In genomic region chr14:30624132-30624423, GRCh38 we compare ENCODE assay signal across 14 cellular contexts. TPM values are rescaled to one million over a fixed set of nuclear protein-coding genes. Genes with fewer than 3 reads are reported as not detected.
DNase-seq lines count a peak whose midpoint lies in the region; ATAC-seq, FAIRE-seq and TF ChIP-seq lines count a peak whose summit lies in the region.
"Had no signal": no experiment of that assay in that cellular context is flagged by ENCODE, and none has a peak within 500 bp of the region (broad histone marks: within the 10 kb centered on the region; RNA-seq: fewer than 3 reads in every experiment).

No MANE protein-coding gene starts in this region.

- peak overlapping the region; percentile 20 for H3K4me3 Mint-ChIP-seq in activated CD4-positive, alpha-beta T cell treated with anti-CD3 and anti-CD28 coated beads for 36 hours
- H3K4me3 Mint-ChIP-seq in effector memory CD8-positive, alpha-beta T cell = peak overlapping the region; percentile 5 to 23

- H3K27me3 Mint-ChIP-seq in activated CD4-positive, alpha-beta T cell treated with anti-CD3 and anti-CD28 coated beads for 36 hours = no peaks in the 10 kb centered on the region
- H3K27me3 Mint-ChIP-seq in effector memory CD8-positive, alpha-beta T cell = no peaks in the 10 kb centered on the region

- H3K4me1 ChIP-seq in Karpas-422 (ENCODE audit: low read length) (peaks cover 43% of the 10 kb centered on the region), osteoblast (ENCODE audit: insufficient read depth, low read length) (peaks cover 29% of the 10 kb centered on the region)
- H3K4me1 ChIP-seq: colonic mucosa had no signal

- H3K4me2 ChIP-seq in Karpas-422 (ENCODE audit: low read depth, low read length, poor library complexity, severe bottlenecking) (peak overlapping the region; percentile 97), osteoblast (ENCODE audit: insufficient read depth, low read length) (peak overlapping the region; percentile 94)

- intact Hi-C loops in activated CD4-positive, alpha-beta T cell treated with anti-CD3 and anti-CD28 coated beads for 36 hours (cut with DNase I, micrococcal nuclease) = loop anchor here (5.0 to 10.0 kb wide), 3 partner anchors 403 to 941 kb away; partner anchors contain the start of genes AP4S1 (in 1 of the 2), DTD2 (in 1 of the 2), NUBPL (in 1 of the 2) and STRN3 (in 1 of the 2)

- no peak for FAIRE-seq in urothelium cell line (lab: Jason Lieb, UNC)
- FAIRE-seq: A204.1 had no signal

- H2AFZ ChIP-seq in Karpas-422 (ENCODE audit: low read length) (no peak overlapping the region), osteoblast (ENCODE audit: low read length) (no peak overlapping the region)

- peak overlapping the region; percentile 83 for H3K4me3 ChIP-seq in Karpas-422 (ENCODE audit: low read length)
- peak overlapping the region; percentile 96 for H3K4me3 ChIP-seq in osteoblast (ENCODE audit: insufficient read depth, low read length)
- H3K4me3 ChIP-seq: colonic mucosa, mucosa of descending colon had no signal

- no peak overlapping the region for H3K27ac Mint-ChIP-seq in activated CD4-positive, alpha-beta T cell treated with anti-CD3 and anti-CD28 coated beads for 36 hours
- no peak overlapping the region for H3K27ac Mint-ChIP-seq in effector memory CD8-positive, alpha-beta T cell

- H3K27me3 ChIP-seq in Karpas-422 (ENCODE audit: low read length) = no peaks in the 10 kb centered on the region
- no peaks in the 10 kb centered on the region for H3K27me3 ChIP-seq in osteoblast (ENCODE audit: insufficient read depth, low read length)
- H3K27me3 ChIP-seq: colonic mucosa, MG63, stomach had no signal

- no peak for ATAC-seq in activated CD4-positive, alpha-beta T cell treated with anti-CD3 and anti-CD28 coated beads for 36 hours
- no peak for ATAC-seq in effector memory CD8-positive, alpha-beta T cell (replicated peaks)
- no peak for ATAC-seq in GM18873 (IDR thresholded peaks at IDR 0.05; ENCODE audit: low FRiP score, unreplicated experiment)
- ATAC-seq: mucosa of descending colon had no signal

- H3K36me3 ChIP-seq in Karpas-422 (ENCODE audit: insufficient read depth, low read length) (peaks cover 31% of the 10 kb centered on the region; the same call in 1 of the 2 replicates), osteoblast (ENCODE audit: insufficient read depth, low read length) (no peaks in the 10 kb centered on the region)
- H3K36me3 ChIP-seq: colonic mucosa, MG63, stomach had no signal

- no peaks in the 10 kb centered on the region for H4K20me1 ChIP-seq in Karpas-422 (ENCODE audit: insufficient read depth, low read depth, low read length)
- peaks cover 30% of the 10 kb centered on the region for H4K20me1 ChIP-seq in osteoblast (ENCODE audit: insufficient read depth, low read length)

- H3K9me3 Mint-ChIP-seq in activated CD4-positive, alpha-beta T cell treated with anti-CD3 and anti-CD28 coated beads for 36 hours (ENCODE audit: low read depth) = no peaks in the 10 kb centered on the region
- no peaks in the 10 kb centered on the region for H3K9me3 Mint-ChIP-seq in effector memory CD8-positive, alpha-beta T cell

- no peak overlapping the region for H3K27ac ChIP-seq in Karpas-422 (ENCODE audit: low read length)
- no peak overlapping the region for H3K27ac ChIP-seq in osteoblast (ENCODE audit: low read depth, low read length)
- H3K27ac ChIP-seq: colonic mucosa, stomach had no signal

- H3K36me3 Mint-ChIP-seq in activated CD4-positive, alpha-beta T cell treated with anti-CD3 and anti-CD28 coated beads for 36 hours (ENCODE audit: low read depth) = peaks cover 18% of the 10 kb centered on the region
- H3K36me3 Mint-ChIP-seq in effector memory CD8-positive, alpha-beta T cell (ENCODE audit: insufficient read depth) = peaks cover 22% of the 10 kb centered on the region

- H3K79me2 ChIP-seq in Karpas-422 (ENCODE audit: low read length) (peaks cover 69% of the 10 kb centered on the region), osteoblast (ENCODE audit: insufficient read depth, low read length) (peaks cover 67% of the 10 kb centered on the region)

- no peaks in the 10 kb centered on the region for H3K9me2 ChIP-seq in Karpas-422 (replicated peaks; ENCODE audit: insufficient read depth, low read length)

- 0 out of 2 replicates have a peak overlapping the region, but pooled peaks have one; percentile 82 for H3K9ac ChIP-seq in Karpas-422 (ENCODE audit: low read length)

- TF ChIP-seq CTCF in osteoblast (IDR thresholded peaks at IDR 0.05; ENCODE audit: extremely low read depth, low read depth, low read length) = no peak

- peaks cover 48% of the 10 kb centered on the region for H3K4me1 Mint-ChIP-seq in activated CD4-positive, alpha-beta T cell treated with anti-CD3 and anti-CD28 coated beads for 36 hours
- peaks cover 25 to 32% of the 10 kb centered on the region in 2 donors for H3K4me1 Mint-ChIP-seq in effector memory CD8-positive, alpha-beta T cell (ENCODE audit: low read depth in 2 of 2)

- CTCF ChIA-PET in activated CD4-positive, alpha-beta T cell treated with anti-CD3 and anti-CD28 coated beads for 36 hours (lab: Charles Lee) = interaction anchor here (1.6 kb wide), 1 partner anchor 21 kb away, joined by 4 read pairs; no protein-coding TSS in a partner anchor

- H3K9me3 ChIP-seq in Karpas-422 (ENCODE audit: low read length) = no peaks in the 10 kb centered on the region
- no peaks in the 10 kb centered on the region for H3K9me3 ChIP-seq in osteoblast (ENCODE audit: low read depth, low read length)
- H3K9me3 ChIP-seq: colonic mucosa, MG63, mucosa of descending colon, stomach had no signal

- POLR2A ChIA-PET in activated CD4-positive, alpha-beta T cell treated with anti-CD3 and anti-CD28 coated beads for 36 hours (lab: Charles Lee) = no interaction called here

- DNase-seq in activated CD4-positive, alpha-beta T cell treated with anti-CD3 and anti-CD28 coated beads for 36 hours = no peak
- no peak for DNase-seq in activated CD4-positive, alpha-beta T cell treated with anti-CD3 and anti-CD28 coated beads, Interleukin-2, amount 50 U/mL, for 48 hours
- DNase-seq in Karpas-422 (no peak), osteoblast (ENCODE audit: insufficient read length, low spot score, missing footprints) (no peak), nucleus accumbens (lab: John Stamatoyannopoulos, UW) (no peak), urothelium cell line (ENCODE audit: low spot score) (no peak)
- no peak for DNase-seq in effector memory CD8-positive, alpha-beta T cell
- DNase-seq: colonic mucosa, MG63, mucosa of descending colon, NCI-H524, stomach had no signal

RNA-seq across cellular contexts. Expression of gene SCFD1, which starts 2.0 kb away (rescaled TPM):
- 10 to 100 TPM; 47.5 to 55.3 TPM for total RNA-seq in activated CD4-positive, alpha-beta T cell treated with anti-CD3 and anti-CD28 coated beads for 36 hours
- 78.8 and 214 TPM in 2 replicates for total RNA-seq in Karpas-422 (2014; rRNA removed; shearing (Covaris generic); ENCODE audit: low replicate concordance)
- total RNA-seq in osteoblast = 136 and 141 TPM in 2 replicates
